1 cellular context compared by ENCODE assay signal in genomic region chr11:70466154-70466553, GRCh38.
TF ChIP-seq lines count a peak whose summit lies in the region.

No MANE protein-coding gene starts in this region.

TF ChIP-seq in SK-N-SH, 30 proteins besides CTCF, POLR2A, EP300 and RAD21:
- TF ChIP-seq PBX3 (IDR thresholded peaks at IDR 0.05) (no peak), USF2 (IDR thresholded peaks at IDR 0.05; ENCODE audit: borderline replicate concordance, low read depth, low read length) (no peak), NFIC (IDR thresholded peaks at IDR 0.05; ENCODE audit: borderline replicate concordance) (no peak), NRF1 (IDR thresholded peaks at IDR 0.05; ENCODE audit: low read depth, low read length) (no peak), CHD2 (IDR thresholded peaks at IDR 0.05; ENCODE audit: low read length, partially characterized antibody) (no peak), MEF2A (IDR thresholded peaks at IDR 0.05; ENCODE audit: borderline replicate concordance, low read depth) (no peak), SMC3 (IDR thresholded peaks at IDR 0.05; ENCODE audit: low read depth, low read length) (no peak), FOXJ3 (CRISPR knock-in tag; IDR thresholded peaks at IDR 0.05) (no peak)
